5 cellular contexts compared by ENCODE assay signal in the genomic region with DNA sequence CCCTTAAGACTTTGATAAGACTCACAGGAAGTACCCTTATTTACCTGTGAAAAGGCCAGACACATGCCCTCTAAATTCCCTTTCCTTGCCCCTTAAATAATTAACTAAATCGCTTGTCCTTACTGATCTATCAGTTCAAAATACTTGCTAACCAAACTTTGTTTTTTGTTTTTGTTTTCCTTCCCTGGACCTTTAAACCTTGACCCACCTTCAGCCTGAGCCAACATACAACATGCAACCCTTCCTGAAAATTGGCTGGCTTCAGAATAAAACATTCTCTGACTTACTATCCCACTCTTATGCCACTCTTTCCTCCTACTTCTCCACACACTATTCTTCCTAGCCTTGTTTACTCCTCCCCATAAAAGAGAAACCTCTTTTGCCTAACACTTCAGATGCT.
"Had no signal": no experiment of that assay in that cellular context is flagged by ENCODE, and none has a peak within 500 bp of the region (broad histone marks: within the 10 kb centered on the region; RNA-seq: fewer than 3 reads in every experiment).

No MANE protein-coding gene starts in this region.

- H3K36me3 Mint-ChIP-seq: IgD-negative memory B cell had no signal

- DNase-seq: GOT3, H7, HCEC 1CT, KBM-7 had no signal

- H3K4me3 Mint-ChIP-seq: IgD-negative memory B cell had no signal

- H3K27me3 Mint-ChIP-seq: IgD-negative memory B cell had no signal

- H3K4me1 Mint-ChIP-seq: IgD-negative memory B cell had no signal

- H3K27ac Mint-ChIP-seq: IgD-negative memory B cell had no signal
